Comparison of ENCODE assay signal across 8 cellular contexts in genomic region chrX:48520976-48521352, GRCh38. TPM values are rescaled to one million over a fixed set of nuclear protein-coding genes. Genes with fewer than 3 reads are reported as not detected.
DNase-seq lines count a peak whose midpoint lies in the region; ATAC-seq and TF ChIP-seq lines count a peak whose summit lies in the region.

No MANE protein-coding gene starts in this region.

- no peak overlapping the region for H3K4me2 ChIP-seq in neural cell (ENCODE audit: low read length)

- H4K20me1 ChIP-seq in neural cell (ENCODE audit: insufficient read depth): no peaks in the 10 kb centered on the region

- no peak for TF ChIP-seq RAD21 in neural cell (conservative IDR thresholded peaks at IDR 0.05)

- no peak overlapping the region for H2AFZ ChIP-seq in neural cell (ENCODE audit: low read depth, low read length)

- H3F3A ChIP-seq in neural cell (ENCODE audit: insufficient read depth, low read length, poor library complexity, severe bottlenecking): no peaks in the 10 kb centered on the region

- TF ChIP-seq POLR2A in uterus (IDR thresholded peaks at IDR 0.05): no peak

- no peaks in the 10 kb centered on the region for H3K9me2 ChIP-seq in neural cell (ENCODE audit: insufficient read depth, low read length)

- no peaks in the 10 kb centered on the region for H3K27me3 Mint-ChIP-seq in central memory CD8-positive, alpha-beta T cell

- DNase-seq in DMS79 (lab: John Stamatoyannopoulos, UW) (peak; percentile 29), NCI-H146 (lab: John Stamatoyannopoulos, UW) (peak; percentile 66), NCI-H1105 (lab: John Stamatoyannopoulos, UW) (no peak), ureter (ENCODE audit: low spot score) (no peak), posterior vena cava (ENCODE audit: low spot score) (no peak), uterus (no peak)
- no peak for DNase-seq in central memory CD8-positive, alpha-beta T cell (ENCODE audit: low spot score in 2 of 2)

- H3K27me3 ChIP-seq in neural cell (ENCODE audit: insufficient read depth, low read depth, low read length) (no peaks in the 10 kb centered on the region), uterus (no peaks in the 10 kb centered on the region)

- H3K9me3 ChIP-seq in neural cell (ENCODE audit: low read length) (no peaks in the 10 kb centered on the region), uterus (no peaks in the 10 kb centered on the region)

- TF ChIP-seq CTCF in neural cell (IDR thresholded peaks at IDR 0.05; ENCODE audit: poor library complexity, severe bottlenecking) (no peak), uterus (IDR thresholded peaks at IDR 0.05) (no peak)

- H3K27ac ChIP-seq in neural cell (ENCODE audit: low read length) (peak overlapping the region; percentile 85), uterus (peak overlapping the region in 1 of 2 donors; percentile 78)

- peak overlapping the region; percentile 95 for H3K27ac Mint-ChIP-seq in central memory CD8-positive, alpha-beta T cell (ENCODE audit: low read depth)

- H3K4me3 Mint-ChIP-seq in central memory CD8-positive, alpha-beta T cell: peak overlapping the region; percentile 84

- no peak for TF ChIP-seq EP300 in neural cell (conservative IDR thresholded peaks at IDR 0.05; ENCODE audit: poor library complexity, severe bottlenecking)

- peaks cover 6% of the 10 kb centered on the region for H3K79me2 ChIP-seq in neural cell (replicated peaks; ENCODE audit: insufficient read depth, low read length)

- no peaks in the 10 kb centered on the region for H3K36me3 ChIP-seq in neural cell (ENCODE audit: insufficient read depth, low read length)
- H3K36me3 ChIP-seq in uterus: no peaks in the 10 kb centered on the region

- peaks cover 24% of the 10 kb centered on the region for H3K4me1 Mint-ChIP-seq in central memory CD8-positive, alpha-beta T cell

- peak overlapping the region; percentile 66 for H3K9ac ChIP-seq in neural cell (ENCODE audit: low read length)

- H3K4me1 ChIP-seq in uterus: no peaks in the 10 kb centered on the region

- intact Hi-C loops in posterior vena cava (cut with DNase I) (no loop called here), uterus (cut with DNase I; ENCODE audit: low total_unique reads) (no loop called here)

- H3K4me3 ChIP-seq in neural cell (ENCODE audit: low read length) (peak overlapping the region; percentile 78), uterus (no peak overlapping the region)

- H3K9me3 Mint-ChIP-seq in central memory CD8-positive, alpha-beta T cell: no peaks in the 10 kb centered on the region

- peaks cover 22% of the 10 kb centered on the region for H3K36me3 Mint-ChIP-seq in central memory CD8-positive, alpha-beta T cell (ENCODE audit: insufficient read depth)

- no peak for ATAC-seq in central memory CD8-positive, alpha-beta T cell (replicated peaks; ENCODE audit: extremely low read depth, poor library complexity, severe bottlenecking)

TF ChIP-seq in neural cell, 6 proteins besides CTCF, POLR2A, EP300 and RAD21:
- no peak for TF ChIP-seq POLR2AphosphoS5 (IDR thresholded peaks at IDR 0.05)
- TF ChIP-seq REST (IDR thresholded peaks at IDR 0.05; ENCODE audit: borderline replicate concordance): no peak
- no peak for TF ChIP-seq MXI1 (conservative IDR thresholded peaks at IDR 0.05; ENCODE audit: poor library complexity, severe bottlenecking)
- no peak for TF ChIP-seq SMC3 (conservative IDR thresholded peaks at IDR 0.05; ENCODE audit: poor library complexity)
- TF ChIP-seq EZH2 (IDR thresholded peaks at IDR 0.05; ENCODE audit: borderline replicate concordance, insufficient read depth, low read length, poor library complexity, severe bottlenecking): no peak
- TF ChIP-seq TAF1 (IDR thresholded peaks at IDR 0.05; ENCODE audit: low read depth): no peak

RNA-seq across cellular contexts. Expression of gene EBP, which starts 0.6 kb away (rescaled TPM):
- 134 and 143 TPM in 2 replicates for polyA plus RNA-seq in neural cell
- polyA minus RNA-seq in neural cell: 42.9 and 44.1 TPM in 2 replicates
- total RNA-seq in ureter (60.0 TPM), posterior vena cava (10 to 100 TPM; 15.0 to 22.1 TPM), uterus (10 to 100 TPM in 2 of 4 donors, 1 to 10 TPM in 1, not detected in 1; 2.4 to 23.0 (median 22.1) TPM)

RNA-seq across cellular contexts. Expression of gene PORCN, which starts 12.2 kb away (rescaled TPM):
- 29.8 and 32.1 TPM in 2 replicates for polyA plus RNA-seq in neural cell
- polyA minus RNA-seq in neural cell: 15.0 and 16.8 TPM in 2 replicates
- total RNA-seq in ureter (12.7 TPM), posterior vena cava (10 to 100 TPM in 1 of 2 donors, 1 to 10 TPM in 1; 8.7 to 12.1 TPM), uterus (10 to 100 TPM in 1 of 4 donors, 1 to 10 TPM in 2, under 1 TPM in 1; 0.77 to 16.5 (median 4.8) TPM)

RNA-seq across cellular contexts. Expression of gene TBC1D25, which starts 18.6 kb away (rescaled TPM):
- polyA plus RNA-seq in neural cell: 4.5 and 7.3 TPM in 2 replicates
- 8.8 and 11.8 TPM in 2 replicates for polyA minus RNA-seq in neural cell
- total RNA-seq in ureter (12.2 TPM), posterior vena cava (10 to 100 TPM; 13.0 to 15.0 TPM), uterus (10 to 100 TPM in 1 of 4 donors, 1 to 10 TPM in 3; 4.1 to 14.3 (median 5.3) TPM)

RNA-seq across cellular contexts. Expression of gene FTSJ1, which starts 45.0 kb away (rescaled TPM):
- 76.5 and 83.5 TPM in 2 replicates for polyA plus RNA-seq in neural cell
- 47.1 and 61.6 TPM in 2 replicates for polyA minus RNA-seq in neural cell
- total RNA-seq in ureter (42.7 TPM), posterior vena cava (10 to 100 TPM; 30.3 to 37.2 TPM), uterus (10 to 100 TPM in 3 of 4 donors, 1 to 10 TPM in 1; 7.4 to 74.7 (median 51.0) TPM)

RNA-seq across cellular contexts. Expression of gene SLC38A5, which starts 50.9 kb away (rescaled TPM):
- polyA plus RNA-seq in neural cell: 0.48 and 3.3 TPM in 2 replicates
- not detected in 2 replicates for polyA minus RNA-seq in neural cell
- total RNA-seq in ureter (25.3 TPM), posterior vena cava (10 to 100 TPM in 1 of 2 donors, 1 to 10 TPM in 1; 9.2 to 11.2 TPM), uterus (1 to 10 TPM; 1.8 to 8.1 (median 4.8) TPM)

Comparison
In these comparisons a context has a peak if more than half of its experiments do, and no peak if none do; other contexts are left out.
1. DNase-seq: peak in DMS79 (single experiment) and NCI-H146 (single experiment); none in central memory CD8-positive, alpha-beta T cell (0 of 2), NCI-H1105 (single experiment), ureter (single experiment), posterior vena cava (single experiment) and uterus (0 of 2).